In the genomic region with DNA sequence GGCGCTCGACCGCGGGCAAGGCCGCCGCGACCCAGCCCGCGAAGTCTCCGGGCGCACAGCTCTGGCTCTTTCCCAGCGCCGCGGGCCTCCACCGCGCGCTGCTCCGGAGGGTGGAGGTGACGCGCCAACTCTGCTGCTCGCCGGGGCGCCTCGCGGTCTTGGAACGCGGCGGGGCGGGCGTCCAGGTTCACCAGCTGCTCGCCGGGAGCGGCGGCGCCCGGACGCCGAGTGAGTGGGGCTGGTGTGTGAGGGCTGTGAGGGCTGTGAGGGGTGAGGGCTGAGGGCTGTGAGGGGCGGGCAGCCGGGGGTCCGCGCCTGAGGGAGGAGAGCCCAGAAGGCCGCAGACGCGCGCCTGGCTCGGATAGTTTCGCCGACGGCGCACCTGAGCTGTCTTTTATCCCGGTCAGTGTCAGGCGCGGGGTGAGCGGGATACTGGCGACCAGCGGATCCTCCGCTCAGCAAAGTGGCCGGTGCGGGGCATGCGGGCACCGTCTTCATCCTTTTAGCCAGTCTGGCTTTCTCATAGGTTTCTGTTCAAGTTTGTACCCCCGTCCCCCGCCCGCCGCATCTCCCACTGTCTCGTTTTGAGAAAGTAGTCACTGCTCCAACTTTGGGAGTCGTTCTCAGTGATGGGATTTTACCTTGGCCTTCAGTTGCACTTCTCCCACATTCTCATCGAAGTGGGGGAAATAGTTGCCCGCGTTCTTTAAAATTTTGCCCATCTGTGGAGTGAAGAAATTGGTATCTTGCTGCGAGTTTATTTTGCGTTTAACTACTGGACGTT, we compare ENCODE assay signal across 8 cellular contexts. TPM values are rescaled to one million over a fixed set of nuclear protein-coding genes. Genes with fewer than 3 reads are reported as not detected.
DNase-seq lines count a peak whose midpoint lies in the region; ATAC-seq and TF ChIP-seq lines count a peak whose summit lies in the region.

No MANE protein-coding gene starts in this region.

- H3K4me3 Mint-ChIP-seq in activated CD4-positive, alpha-beta T cell treated with anti-CD3 and anti-CD28 coated beads for 36 hours = peak overlapping the region; percentile 87

- WGBS in mammary epithelial cell (ENCODE audit: low coverage, missing lambda C conversion rate) = 43% methylated on average over 10 of the region's 74 CpGs

- CTCF ChIA-PET in activated CD4-positive, alpha-beta T cell treated with anti-CD3 and anti-CD28 coated beads for 36 hours (lab: Charles Lee) = interaction anchor here (0.6 to 1.0 kb wide), 6 partner anchors 10 to 898 kb away, joined by 3 to 5 read pairs (median 4); no protein-coding TSS in a partner anchor
- CTCF ChIA-PET in mammary epithelial cell (lab: Charles Lee; ENCODE audit: low non-redundant PET) = interaction anchor here (0.6 to 0.7 kb wide), 2 partner anchors 88 to 238 kb away, joined by 3 read pairs; no protein-coding TSS in a partner anchor

- dilution Hi-C loops in mammary epithelial cell (cut with HindIII; ENCODE audit: low sequenced_read_pairs) = no loop called here

- H3K9me3 Mint-ChIP-seq in activated CD4-positive, alpha-beta T cell treated with anti-CD3 and anti-CD28 coated beads for 36 hours (ENCODE audit: low read depth) = no peaks in the 10 kb centered on the region

- intact Hi-C loops in activated CD4-positive, alpha-beta T cell treated with anti-CD3 and anti-CD28 coated beads for 36 hours (cut with DNase I, micrococcal nuclease) = loop anchor here (1.0 to 5.0 kb wide), 8 partner anchors 65 to 654 kb away; a partner anchor contains a TSS
- intact Hi-C loops in mammary epithelial cell (cut with micrococcal nuclease) = loop anchor here (1.0 to 5.0 kb wide), 4 partner anchors 39 to 238 kb away; a partner anchor contains a TSS

- H3K4me1 ChIP-seq in SJCRH30 = 0 out of 2 replicates have a peak, but pooled peaks cover 7% of the 10 kb centered on the region
- H3K4me1 ChIP-seq in mammary epithelial cell (ENCODE audit: insufficient read depth, low read length) = peaks cover 17% of the 10 kb centered on the region

- H3K27ac ChIP-seq in SJCRH30 (peak overlapping the region; percentile 77), mammary epithelial cell (ENCODE audit: insufficient read depth, low read depth, low read length) (no peak overlapping the region)

- in situ Hi-C loops in mammary epithelial cell (cut with MboI; ENCODE audit: low sequenced_read_pairs in 2 of 2) = no loop called here

- H4K20me1 ChIP-seq in mammary epithelial cell (ENCODE audit: insufficient read depth, low read length) = no peaks in the 10 kb centered on the region

- peak overlapping the region; percentile 97 for H2AFZ ChIP-seq in mammary epithelial cell (ENCODE audit: low read depth, low read length)

- peak overlapping the region; percentile 96 for H3K4me2 ChIP-seq in mammary epithelial cell (ENCODE audit: insufficient read depth, low read depth, low read length)

- ATAC-seq in activated CD4-positive, alpha-beta T cell treated with anti-CD3 and anti-CD28 coated beads for 36 hours = peak; percentile 51
- peak; percentile 33 for ATAC-seq in HG02870 (IDR thresholded peaks at IDR 0.05; ENCODE audit: unreplicated experiment)

- BruUV-seq in mammary epithelial cell (replicated peaks; lab: Mats Ljungman, UMichigan) = no TSS peak

- TF ChIP-seq CTCF in mammary epithelial cell (conservative IDR thresholded peaks at IDR 0.05 in 1 of 2, IDR thresholded peaks at IDR 0.05 in 1 of 2; ENCODE audit: extremely low read depth in 1 of 2, insufficient read depth in 1 of 2, low read depth in 1 of 2, low read length in 2 of 2) = no peak

- H3K9ac ChIP-seq in mammary epithelial cell (ENCODE audit: insufficient read depth, low read length) = no peak overlapping the region

- no peaks in the 10 kb centered on the region for H3K36me3 Mint-ChIP-seq in activated CD4-positive, alpha-beta T cell treated with anti-CD3 and anti-CD28 coated beads for 36 hours (ENCODE audit: low read depth)

- no peaks in the 10 kb centered on the region for H3K9me3 ChIP-seq in SJCRH30 (replicated peaks)
- H3K9me3 ChIP-seq in mammary epithelial cell (replicated peaks; ENCODE audit: insufficient read depth, low read length) = no peaks in the 10 kb centered on the region

- POLR2A ChIA-PET in activated CD4-positive, alpha-beta T cell treated with anti-CD3 and anti-CD28 coated beads for 36 hours (lab: Charles Lee) = interaction anchor here (0.6 to 1.4 kb wide), 7 partner anchors 8 to 627 kb away, joined by 3 to 17 read pairs (median 4); a partner anchor contains a TSS

- peak overlapping the region; percentile 64 for H3K4me3 ChIP-seq in SJCRH30
- peak overlapping the region; percentile 53 to 71 (median 69) for H3K4me3 ChIP-seq in mammary epithelial cell (replicated peaks in 1 of 3; ENCODE audit: insufficient read depth in 1 of 3, low read depth in 2 of 3, low read length in 3 of 3)

- H3K4me1 Mint-ChIP-seq in activated CD4-positive, alpha-beta T cell treated with anti-CD3 and anti-CD28 coated beads for 36 hours = peaks cover 13% of the 10 kb centered on the region

- H3K79me2 ChIP-seq in mammary epithelial cell (ENCODE audit: insufficient read depth, low read length) = no peaks in the 10 kb centered on the region

- H3K27ac Mint-ChIP-seq in activated CD4-positive, alpha-beta T cell treated with anti-CD3 and anti-CD28 coated beads for 36 hours = peak overlapping the region; percentile 83

- no peaks in the 10 kb centered on the region for H3K27me3 Mint-ChIP-seq in activated CD4-positive, alpha-beta T cell treated with anti-CD3 and anti-CD28 coated beads for 36 hours

- no peaks in the 10 kb centered on the region for H3K27me3 ChIP-seq in SJCRH30
- no peaks in the 10 kb centered on the region for H3K27me3 ChIP-seq in mammary epithelial cell (ENCODE audit: insufficient read depth, low read length)

- H3K36me3 ChIP-seq in SJCRH30 = no peaks in the 10 kb centered on the region
- no peaks in the 10 kb centered on the region for H3K36me3 ChIP-seq in mammary epithelial cell (ENCODE audit: insufficient read depth, low read length)

- peak; percentile 61 for DNase-seq in activated CD4-positive, alpha-beta T cell treated with anti-CD3 and anti-CD28 coated beads for 36 hours
- no peak for DNase-seq in activated CD4-positive, alpha-beta T cell treated with anti-CD3 and anti-CD28 coated beads for 1 hour
- DNase-seq in SJCRH30 = peak; percentile 64 to 73
- DNase-seq in mammary epithelial cell = peak; percentile 38
- peak; percentile 79 for DNase-seq in left kidney (ENCODE audit: low read depth, low spot score)
- peak; percentile 17 for DNase-seq in stimulated activated CD4-positive, alpha-beta T cell treated with anti-CD3 and anti-CD28 coated beads, Interleukin-2, amount 100 ng/mL, for 4 hours (ENCODE audit: low read depth)
- DNase-seq in epidermal melanocyte (ENCODE audit: insufficient read length, low spot score) = no peak

RNA-seq across cellular contexts. Expression of a gene that starts 0.6 kb away (rescaled TPM):
- 10 to 100 TPM; 21.1 TPM for total RNA-seq in activated CD4-positive, alpha-beta T cell treated with anti-CD3 and anti-CD28 coated beads for 36 hours
- 46.3 and 49.6 TPM in 2 replicates for total RNA-seq in SJCRH30 (2014; rRNA removed; shearing (Covaris generic))
- 1 to 10 TPM in 1 of 2 donors, under 1 TPM in 1; 0.67 to 1.1 TPM for total RNA-seq in mammary epithelial cell
- polyA plus RNA-seq in mammary epithelial cell = 0.99 TPM
- 0.83 TPM for polyA minus RNA-seq in mammary epithelial cell

Comparison
In these comparisons a context has a peak if more than half of its experiments do, and no peak if none do; other contexts are left out.
1. DNase-seq: peak in activated CD4-positive, alpha-beta T cell treated with anti-CD3 and anti-CD28 coated beads for 36 hours (single experiment), SJCRH30 (2 of 2), mammary epithelial cell (single experiment), left kidney (single experiment) and stimulated activated CD4-positive, alpha-beta T cell treated with anti-CD3 and anti-CD28 coated beads, Interleukin-2, amount 100 ng/mL, for 4 hours (single experiment); none in activated CD4-positive, alpha-beta T cell treated with anti-CD3 and anti-CD28 coated beads for 1 hour (single experiment) and epidermal melanocyte (single experiment).
2. RNA of a gene that starts 0.6 kb away (total RNA-seq): 46.3 to 49.6 TPM in SJCRH30 and 21.1 TPM in activated CD4-positive, alpha-beta T cell treated with anti-CD3 and anti-CD28 coated beads for 36 hours; 0.67 to 1.1 TPM in mammary epithelial cell; every median in the first group is over 10 times any median in the second.